Comparison of ENCODE assay signal across 31 cellular contexts in genomic region chr3:110855207-110855606, GRCh38.
DNase-seq lines count a peak whose midpoint lies in the region; ATAC-seq and TF ChIP-seq lines count a peak whose summit lies in the region.
"Had no signal": no experiment of that assay in that cellular context is flagged by ENCODE, and none has a peak within 500 bp of the region (broad histone marks: within the 10 kb centered on the region; RNA-seq: fewer than 3 reads in every experiment).

No MANE protein-coding gene starts in this region.

- ATAC-seq in SK-N-SH treated with all-trans-retinoic acid at 6 μM for 48 hours (no peak), mucosa of descending colon (no peak)
- ATAC-seq: A549; CD8-positive, alpha-beta T cell had no signal

- H3K4me3 ChIP-seq in SK-N-SH (ENCODE audit: low read depth in 2 of 2, low read length in 1 of 2) (no peak overlapping the region), smooth muscle cell (no peak overlapping the region), mucosa of descending colon (no peak overlapping the region)
- H3K4me3 ChIP-seq: A549; BLaER1; BLaER1 treated with 17β-estradiol and CSF1 and Interleukin-3, amounts not matched to agents 10 nM and 100 nM had no signal

- POLR2A ChIA-PET in SK-N-SH (lab: Yijun Ruan, JAX): no interaction called here

- TF ChIP-seq RAD21 in SK-N-SH (IDR thresholded peaks at IDR 0.05; ENCODE audit: low read length): no peak

- H3K27ac ChIP-seq in SK-N-SH (ENCODE audit: low read depth in 2 of 2, low read length in 1 of 2): no peak overlapping the region; a peak in 1 of 4 replicates
- H3K27ac ChIP-seq in smooth muscle cell (ENCODE audit: low read depth): peak overlapping the region; percentile 5
- H3K27ac ChIP-seq: 22Rv1; A549; BLaER1; BLaER1 treated with 17β-estradiol and CSF1 and Interleukin-3, amounts not matched to agents 10 nM and 100 nM; C4-2B had no signal

- H4K20me1 ChIP-seq in SK-N-SH (ENCODE audit: insufficient read depth) (no peaks in the 10 kb centered on the region), smooth muscle cell (ENCODE audit: low read depth) (peaks cover 98% of the 10 kb centered on the region)
- H4K20me1 ChIP-seq: BLaER1; BLaER1 treated with 17β-estradiol and CSF1 and Interleukin-3, amounts not matched to agents 10 nM and 100 nM had no signal

- H2AFZ ChIP-seq in SK-N-SH (ENCODE audit: low read depth) (no peak overlapping the region), smooth muscle cell (ENCODE audit: low read depth) (no peak overlapping the region)

- peaks cover 0 to 10% of the 10 kb centered on the region in 2 experiments; a peak in 2 of 4 replicates for H3K4me1 ChIP-seq in SK-N-SH (ENCODE audit: control insufficient read depth in 1 of 2, insufficient read depth in 2 of 2, low read depth in 1 of 2, low read length in 1 of 2)
- H3K4me1 ChIP-seq in smooth muscle cell (ENCODE audit: low read depth): no peaks in the 10 kb centered on the region
- no peaks in the 10 kb centered on the region for H3K4me1 ChIP-seq in mucosa of descending colon (ENCODE audit: low read depth)
- H3K4me1 ChIP-seq: A549; BLaER1; BLaER1 treated with 17β-estradiol and CSF1 and Interleukin-3, amounts not matched to agents 10 nM and 100 nM had no signal

- no peak; a peak in 1 of 4 replicates for TF ChIP-seq EP300 in SK-N-SH (IDR thresholded peaks at IDR 0.05; ENCODE audit: borderline replicate concordance in 1 of 2, low read depth in 1 of 2, low read length in 1 of 2)

- H3F3A ChIP-seq in SK-N-SH (replicated peaks; ENCODE audit: insufficient read depth) (no peaks in the 10 kb centered on the region), smooth muscle cell (ENCODE audit: low read depth) (peaks cover 17% of the 10 kb centered on the region)

- H3K36me3 ChIP-seq in SK-N-SH (replicated peaks in 1 of 2; ENCODE audit: control insufficient read depth in 1 of 2, insufficient read depth in 2 of 2, low read length in 1 of 2): no peaks in the 10 kb centered on the region
- H3K36me3 ChIP-seq in smooth muscle cell (ENCODE audit: low read depth): peaks cover 6% of the 10 kb centered on the region
- no peaks in the 10 kb centered on the region for H3K36me3 ChIP-seq in mucosa of descending colon (ENCODE audit: low read depth)
- H3K36me3 ChIP-seq: BE2C; BLaER1; BLaER1 treated with 17β-estradiol and CSF1 and Interleukin-3, amounts not matched to agents 10 nM and 100 nM had no signal

- CTCF ChIA-PET in SK-N-SH (lab: Yijun Ruan, JAX): interaction anchor here (1.4 to 1.8 kb wide), 2 partner anchors 13 to 25 kb away, joined by 5 read pairs; no protein-coding TSS in a partner anchor

- H3K4me2 ChIP-seq in SK-N-SH (no peak overlapping the region), smooth muscle cell (no peak overlapping the region)
- H3K4me2 ChIP-seq: A549; BLaER1; BLaER1 treated with 17β-estradiol and CSF1 and Interleukin-3, amounts not matched to agents 10 nM and 100 nM had no signal

- H3K9ac ChIP-seq in SK-N-SH (no peak overlapping the region), smooth muscle cell (ENCODE audit: low read depth) (no peak overlapping the region)
- H3K9ac ChIP-seq: BLaER1; BLaER1 treated with 17β-estradiol and CSF1 and Interleukin-3, amounts not matched to agents 10 nM and 100 nM had no signal

- TF ChIP-seq CTCF in SK-N-SH (IDR thresholded peaks at IDR 0.05) (no peak), smooth muscle cell (IDR thresholded peaks at IDR 0.05; ENCODE audit: borderline replicate concordance, insufficient read depth, poor library complexity, severe bottlenecking) (no peak), mucosa of descending colon (IDR thresholded peaks at IDR 0.05) (no peak)

- intact Hi-C loops in mucosa of descending colon (cut with DNase I, micrococcal nuclease): no loop called here

- no peaks in the 10 kb centered on the region for H3K79me2 ChIP-seq in SK-N-SH (ENCODE audit: insufficient read depth)
- H3K79me2 ChIP-seq in smooth muscle cell (ENCODE audit: low read depth): no peaks in the 10 kb centered on the region

- DNase-seq in SK-N-SH: no peak
- DNase-seq in SK-N-DZ (ENCODE audit: low spot score): peak; percentile 63
- no peak for DNase-seq in smooth muscle cell (lab: John Stamatoyannopoulos, UW; ENCODE audit: unreplicated experiment)
- DNase-seq in mucosa of descending colon: no peak
- DNase-seq in dermis blood vessel endothelial cell: no peak
- DNase-seq: 8988T; ACHN; AML-193; BE2C; C1 segment of cervical spinal cord; Caco-2; Calu3; CD4-positive, alpha-beta memory T cell; CD4-positive, alpha-beta T cell; CD4-positive, CD25-positive, alpha-beta regulatory T cell; CD8-positive, alpha-beta memory T cell; CD8-positive, alpha-beta T cell; COR-L47; DMS 273 treated with DMSO at 0.1 percent for 48 hours; DMS153; DMS53; DMS79; DMS79 treated with DMSO at 0.1 percent for 48 hours; DND-41; EL had no signal

- no peaks in the 10 kb centered on the region for H3K27me3 ChIP-seq in SK-N-SH (ENCODE audit: insufficient read depth)
- H3K27me3 ChIP-seq in smooth muscle cell (ENCODE audit: low read depth): no peaks in the 10 kb centered on the region
- H3K27me3 ChIP-seq: BE2C; BLaER1; BLaER1 treated with 17β-estradiol and CSF1 and Interleukin-3, amounts not matched to agents 10 nM and 100 nM had no signal

- no peaks in the 10 kb centered on the region for H3K9me2 ChIP-seq in SK-N-SH

- 40% methylated on average over 2 of the region's 2 CpGs for WGBS in SK-N-SH (ENCODE audit: low lambda C conversion rate)
- WGBS in smooth muscle cell (ENCODE audit: low lambda C conversion rate): 96% methylated on average over 2 of the region's 2 CpGs

- H3K9me3 ChIP-seq in SK-N-SH (no peaks in the 10 kb centered on the region), smooth muscle cell (replicated peaks; ENCODE audit: low read depth) (no peaks in the 10 kb centered on the region), mucosa of descending colon (no peaks in the 10 kb centered on the region)
- H3K9me3 ChIP-seq: A549; BE2C; BLaER1; BLaER1 treated with 17β-estradiol and CSF1 and Interleukin-3, amounts not matched to agents 10 nM and 100 nM; Caco-2 had no signal

TF ChIP-seq in SK-N-SH, 30 proteins besides CTCF, POLR2A, EP300 and RAD21:
- TF ChIP-seq MEF2A (IDR thresholded peaks at IDR 0.05; ENCODE audit: borderline replicate concordance, low read depth) (no peak), GATA2 (CRISPR knock-in tag; IDR thresholded peaks at IDR 0.05) (peak; percentile 51)

TF ChIP-seq in SK-N-SH treated with all-trans-retinoic acid at 6 μM for 48 hours, 23 proteins besides CTCF, POLR2A, EP300 and RAD21 (continues in another document):
- TF ChIP-seq ZNF70 (CRISPR knock-in tag; IDR thresholded peaks at IDR 0.05) (no peak), ISL1 (CRISPR knock-in tag; IDR thresholded peaks at IDR 0.05) (no peak), ESRRG (CRISPR knock-in tag; IDR thresholded peaks at IDR 0.05) (no peak), CSDC2 (CRISPR knock-in tag; IDR thresholded peaks at IDR 0.05) (no peak), SNAI2 (CRISPR knock-in tag; IDR thresholded peaks at IDR 0.05) (no peak)
- TF ChIP-seq, protein P1, sequence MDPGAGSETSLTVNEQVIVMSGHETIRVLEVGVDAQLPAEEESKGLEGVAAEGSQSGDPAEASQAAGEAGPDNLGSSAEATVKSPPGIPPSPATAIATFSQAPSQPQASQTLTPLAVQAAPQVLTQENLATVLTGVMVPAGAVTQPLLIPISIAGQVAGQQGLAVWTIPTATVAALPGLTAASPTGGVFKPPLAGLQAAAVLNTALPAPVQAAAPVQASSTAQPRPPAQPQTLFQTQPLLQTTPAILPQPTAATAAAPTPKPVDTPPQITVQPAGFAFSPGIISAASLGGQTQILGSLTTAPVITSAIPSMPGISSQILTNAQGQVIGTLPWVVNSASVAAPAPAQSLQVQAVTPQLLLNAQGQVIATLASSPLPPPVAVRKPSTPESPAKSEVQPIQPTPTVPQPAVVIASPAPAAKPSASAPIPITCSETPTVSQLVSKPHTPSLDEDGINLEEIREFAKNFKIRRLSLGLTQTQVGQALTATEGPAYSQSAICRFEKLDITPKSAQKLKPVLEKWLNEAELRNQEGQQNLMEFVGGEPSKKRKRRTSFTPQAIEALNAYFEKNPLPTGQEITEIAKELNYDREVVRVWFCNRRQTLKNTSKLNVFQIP (CRISPR knock-in tag; IDR thresholded peaks at IDR 0.05; ENCODE audit: borderline replicate concordance, low read depth): no peak
- TF ChIP-seq, protein P2, sequence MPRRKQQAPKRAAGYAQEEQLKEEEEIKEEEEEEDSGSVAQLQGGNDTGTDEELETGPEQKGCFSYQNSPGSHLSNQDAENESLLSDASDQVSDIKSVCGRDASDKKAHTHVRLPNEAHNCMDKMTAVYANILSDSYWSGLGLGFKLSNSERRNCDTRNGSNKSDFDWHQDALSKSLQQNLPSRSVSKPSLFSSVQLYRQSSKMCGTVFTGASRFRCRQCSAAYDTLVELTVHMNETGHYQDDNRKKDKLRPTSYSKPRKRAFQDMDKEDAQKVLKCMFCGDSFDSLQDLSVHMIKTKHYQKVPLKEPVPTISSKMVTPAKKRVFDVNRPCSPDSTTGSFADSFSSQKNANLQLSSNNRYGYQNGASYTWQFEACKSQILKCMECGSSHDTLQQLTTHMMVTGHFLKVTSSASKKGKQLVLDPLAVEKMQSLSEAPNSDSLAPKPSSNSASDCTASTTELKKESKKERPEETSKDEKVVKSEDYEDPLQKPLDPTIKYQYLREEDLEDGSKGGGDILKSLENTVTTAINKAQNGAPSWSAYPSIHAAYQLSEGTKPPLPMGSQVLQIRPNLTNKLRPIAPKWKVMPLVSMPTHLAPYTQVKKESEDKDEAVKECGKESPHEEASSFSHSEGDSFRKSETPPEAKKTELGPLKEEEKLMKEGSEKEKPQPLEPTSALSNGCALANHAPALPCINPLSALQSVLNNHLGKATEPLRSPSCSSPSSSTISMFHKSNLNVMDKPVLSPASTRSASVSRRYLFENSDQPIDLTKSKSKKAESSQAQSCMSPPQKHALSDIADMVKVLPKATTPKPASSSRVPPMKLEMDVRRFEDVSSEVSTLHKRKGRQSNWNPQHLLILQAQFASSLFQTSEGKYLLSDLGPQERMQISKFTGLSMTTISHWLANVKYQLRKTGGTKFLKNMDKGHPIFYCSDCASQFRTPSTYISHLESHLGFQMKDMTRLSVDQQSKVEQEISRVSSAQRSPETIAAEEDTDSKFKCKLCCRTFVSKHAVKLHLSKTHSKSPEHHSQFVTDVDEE (CRISPR knock-in tag; IDR thresholded peaks at IDR 0.05): no peak
